ENCODE assay signal across 8 cellular contexts in genomic region chr4:2441393-2442174, GRCh38. TPM values are rescaled to one million over a fixed set of nuclear protein-coding genes. Genes with fewer than 3 reads are reported as not detected.
DNase-seq lines count a peak whose midpoint lies in the region; ATAC-seq and TF ChIP-seq lines count a peak whose summit lies in the region.

No MANE protein-coding gene starts in this region.

- CTCF ChIA-PET in Caco-2 (lab: Charles Lee) = interaction anchor here (0.6 to 1.2 kb wide), 4 partner anchors 11 to 221 kb away, joined by 3 to 5 read pairs (median 4); no protein-coding TSS in a partner anchor
- CTCF ChIA-PET in activated naive CD4-positive, alpha-beta T cell treated with anti-CD3 and anti-CD28 coated beads, Interleukin-2, amount 10 ng/mL, durations not matched to agents 7 days and 5 days (lab: Charles Lee) = interaction anchor here (0.6 to 4.0 kb wide), 16 partner anchors 10 to 224 kb away, joined by 3 to 42 read pairs (median 4); partner anchors contain the start of gene RNF4

- no peaks in the 10 kb centered on the region for H3K9me3 Mint-ChIP-seq in Caco-2 (ENCODE audit: unreplicated experiment)
- H3K9me3 Mint-ChIP-seq in activated naive CD4-positive, alpha-beta T cell treated with anti-CD3 and anti-CD28 coated beads, Interleukin-2, amount 10 ng/mL, durations not matched to agents 7 days and 5 days = no peaks in the 10 kb centered on the region

- intact Hi-C loops in Caco-2 (cut with micrococcal nuclease; ENCODE audit: unreplicated experiment) = no loop called here
- intact Hi-C loops in left ventricle myocardium superior (cut with micrococcal nuclease) = no loop called here

- POLR2A ChIA-PET in Caco-2 (lab: Charles Lee) = no interaction called here

- peak; percentile 44 to 68 for TF ChIP-seq CTCF in Caco-2 (IDR thresholded peaks at IDR 0.05; ENCODE audit: insufficient read depth in 1 of 2, low read depth in 1 of 2, low read length in 1 of 2, severe bottlenecking in 1 of 2, unreplicated experiment in 1 of 2)

- no peaks in the 10 kb centered on the region for H3K36me3 Mint-ChIP-seq in Caco-2 (ENCODE audit: insufficient read depth, unreplicated experiment)
- no peaks in the 10 kb centered on the region for H3K36me3 Mint-ChIP-seq in activated naive CD4-positive, alpha-beta T cell treated with anti-CD3 and anti-CD28 coated beads, Interleukin-2, amount 10 ng/mL, durations not matched to agents 7 days and 5 days

- DNase-seq in Caco-2 (peak; percentile 67), HUDEP-2 (lab: John Stamatoyannopoulos, UW; ENCODE audit: unreplicated experiment in 76 of 76) (peak in 70 of 76 experiments; percentile 6 to 81 (median 59)), SJCRH30 (peak; percentile 82 to 88), left ventricle myocardium superior (peak; percentile 71), NCI-H187 (lab: John Stamatoyannopoulos, UW) (no peak)
- peak; percentile 87 for DNase-seq in activated naive CD4-positive, alpha-beta T cell treated with anti-CD3 and anti-CD28 coated beads, Interleukin-2, amount 10 ng/mL, durations not matched to agents 7 days and 5 days
- DNase-seq in stimulated activated CD4-positive, alpha-beta T cell treated with anti-CD3 and anti-CD28 coated beads, Interleukin-1b, Interleukin-23, amount 100 ng/mL, for 1 hour (ENCODE audit: low read depth in 2 of 2) = peak; percentile 31 to 41

- H3K27ac Mint-ChIP-seq in Caco-2 (ENCODE audit: unreplicated experiment) = no peak overlapping the region
- no peak overlapping the region for H3K27ac Mint-ChIP-seq in activated naive CD4-positive, alpha-beta T cell treated with anti-CD3 and anti-CD28 coated beads, Interleukin-2, amount 10 ng/mL, durations not matched to agents 7 days and 5 days

- H3K9me3 ChIP-seq in Caco-2 (no peaks in the 10 kb centered on the region), SJCRH30 (replicated peaks) (no peaks in the 10 kb centered on the region)

- H3K4me3 Mint-ChIP-seq in Caco-2 (ENCODE audit: unreplicated experiment) = no peak overlapping the region
- no peak overlapping the region for H3K4me3 Mint-ChIP-seq in activated naive CD4-positive, alpha-beta T cell treated with anti-CD3 and anti-CD28 coated beads, Interleukin-2, amount 10 ng/mL, durations not matched to agents 7 days and 5 days

- no peak overlapping the region for H3K4me3 ChIP-seq in Caco-2 (ENCODE audit: low read depth, low read length)
- H3K4me3 ChIP-seq in SJCRH30 = no peak overlapping the region

- no peaks in the 10 kb centered on the region for H3K4me1 Mint-ChIP-seq in Caco-2 (ENCODE audit: low read depth, unreplicated experiment)
- H3K4me1 Mint-ChIP-seq in activated naive CD4-positive, alpha-beta T cell treated with anti-CD3 and anti-CD28 coated beads, Interleukin-2, amount 10 ng/mL, durations not matched to agents 7 days and 5 days = peaks cover 4% of the 10 kb centered on the region

- ATAC-seq in GM19438 (IDR thresholded peaks at IDR 0.05; ENCODE audit: low read depth, unreplicated experiment) (peak; percentile 87), left ventricle myocardium superior (peak; percentile 83)

- H3K4me1 ChIP-seq in Caco-2 = no peaks in the 10 kb centered on the region
- no peaks in the 10 kb centered on the region for H3K4me1 ChIP-seq in SJCRH30

- BruUV-seq in Caco-2 (replicated peaks; lab: Mats Ljungman, UMichigan) = no TSS peak

- no peaks in the 10 kb centered on the region for H3K27me3 Mint-ChIP-seq in Caco-2 (ENCODE audit: insufficient read depth, unreplicated experiment)
- peaks cover 16% of the 10 kb centered on the region for H3K27me3 Mint-ChIP-seq in activated naive CD4-positive, alpha-beta T cell treated with anti-CD3 and anti-CD28 coated beads, Interleukin-2, amount 10 ng/mL, durations not matched to agents 7 days and 5 days

- H3K36me3 ChIP-seq in Caco-2 (ENCODE audit: control insufficient read depth, insufficient read depth, low read length) = no peaks in the 10 kb centered on the region
- no peaks in the 10 kb centered on the region for H3K36me3 ChIP-seq in SJCRH30

- H3K27me3 ChIP-seq in Caco-2 (replicated peaks; ENCODE audit: control insufficient read depth, insufficient read depth, low read length) (no peaks in the 10 kb centered on the region), SJCRH30 (no peaks in the 10 kb centered on the region)

- H3K27ac ChIP-seq in SJCRH30 = no peak overlapping the region

RNA-seq across cellular contexts. Expression of gene CFAP99, which starts 22.8 kb away (rescaled TPM):
- not detected in 2 replicates for total RNA-seq in Caco-2 (2022)
- total RNA-seq in SJCRH30 (2014; rRNA removed; shearing (Covaris generic)) = not detected in 2 replicates
- total RNA-seq in left ventricle myocardium superior = not detected

RNA-seq across cellular contexts. Expression of gene ZFYVE28, which starts 23.1 kb away (rescaled TPM):
- total RNA-seq in Caco-2 (2022) = 0.70 and 0.82 TPM in 2 replicates
- 0.15 TPM in 1 of 2 replicates, not detected in the other for total RNA-seq in SJCRH30 (2014; rRNA removed; shearing (Covaris generic))
- total RNA-seq in left ventricle myocardium superior = 5.6 TPM

RNA-seq across cellular contexts. Expression of gene RNF4, which starts 27.3 kb away (rescaled TPM):
- total RNA-seq in Caco-2 (2022) (69.0 and 75.4 TPM in 2 replicates), left ventricle myocardium superior (26.1 TPM)
- 67.6 and 71.2 TPM in 2 replicates for total RNA-seq in SJCRH30 (2014; rRNA removed; shearing (Covaris generic))

Comparison
In these comparisons a context has a peak if more than half of its experiments do, and no peak if none do; other contexts are left out.
1. DNase-seq: peak in Caco-2 (2 of 2), HUDEP-2 (70 of 76), SJCRH30 (2 of 2), activated naive CD4-positive, alpha-beta T cell treated with anti-CD3 and anti-CD28 coated beads, Interleukin-2, amount 10 ng/mL, durations not matched to agents 7 days and 5 days (single experiment), left ventricle myocardium superior (single experiment) and stimulated activated CD4-positive, alpha-beta T cell treated with anti-CD3 and anti-CD28 coated beads, Interleukin-1b, Interleukin-23, amount 100 ng/mL, for 1 hour (2 of 2); none in NCI-H187 (0 of 2).